Comparison of ENCODE assay signal across 1 cellular context in genomic region chr2:225120175-225120574, GRCh38.
TF ChIP-seq lines count a peak whose summit lies in the region.

No MANE protein-coding gene starts in this region.

TF ChIP-seq in GM23338, 12 proteins besides CTCF, POLR2A, EP300 and RAD21 (continued from another document):
- TF ChIP-seq, protein P1, sequence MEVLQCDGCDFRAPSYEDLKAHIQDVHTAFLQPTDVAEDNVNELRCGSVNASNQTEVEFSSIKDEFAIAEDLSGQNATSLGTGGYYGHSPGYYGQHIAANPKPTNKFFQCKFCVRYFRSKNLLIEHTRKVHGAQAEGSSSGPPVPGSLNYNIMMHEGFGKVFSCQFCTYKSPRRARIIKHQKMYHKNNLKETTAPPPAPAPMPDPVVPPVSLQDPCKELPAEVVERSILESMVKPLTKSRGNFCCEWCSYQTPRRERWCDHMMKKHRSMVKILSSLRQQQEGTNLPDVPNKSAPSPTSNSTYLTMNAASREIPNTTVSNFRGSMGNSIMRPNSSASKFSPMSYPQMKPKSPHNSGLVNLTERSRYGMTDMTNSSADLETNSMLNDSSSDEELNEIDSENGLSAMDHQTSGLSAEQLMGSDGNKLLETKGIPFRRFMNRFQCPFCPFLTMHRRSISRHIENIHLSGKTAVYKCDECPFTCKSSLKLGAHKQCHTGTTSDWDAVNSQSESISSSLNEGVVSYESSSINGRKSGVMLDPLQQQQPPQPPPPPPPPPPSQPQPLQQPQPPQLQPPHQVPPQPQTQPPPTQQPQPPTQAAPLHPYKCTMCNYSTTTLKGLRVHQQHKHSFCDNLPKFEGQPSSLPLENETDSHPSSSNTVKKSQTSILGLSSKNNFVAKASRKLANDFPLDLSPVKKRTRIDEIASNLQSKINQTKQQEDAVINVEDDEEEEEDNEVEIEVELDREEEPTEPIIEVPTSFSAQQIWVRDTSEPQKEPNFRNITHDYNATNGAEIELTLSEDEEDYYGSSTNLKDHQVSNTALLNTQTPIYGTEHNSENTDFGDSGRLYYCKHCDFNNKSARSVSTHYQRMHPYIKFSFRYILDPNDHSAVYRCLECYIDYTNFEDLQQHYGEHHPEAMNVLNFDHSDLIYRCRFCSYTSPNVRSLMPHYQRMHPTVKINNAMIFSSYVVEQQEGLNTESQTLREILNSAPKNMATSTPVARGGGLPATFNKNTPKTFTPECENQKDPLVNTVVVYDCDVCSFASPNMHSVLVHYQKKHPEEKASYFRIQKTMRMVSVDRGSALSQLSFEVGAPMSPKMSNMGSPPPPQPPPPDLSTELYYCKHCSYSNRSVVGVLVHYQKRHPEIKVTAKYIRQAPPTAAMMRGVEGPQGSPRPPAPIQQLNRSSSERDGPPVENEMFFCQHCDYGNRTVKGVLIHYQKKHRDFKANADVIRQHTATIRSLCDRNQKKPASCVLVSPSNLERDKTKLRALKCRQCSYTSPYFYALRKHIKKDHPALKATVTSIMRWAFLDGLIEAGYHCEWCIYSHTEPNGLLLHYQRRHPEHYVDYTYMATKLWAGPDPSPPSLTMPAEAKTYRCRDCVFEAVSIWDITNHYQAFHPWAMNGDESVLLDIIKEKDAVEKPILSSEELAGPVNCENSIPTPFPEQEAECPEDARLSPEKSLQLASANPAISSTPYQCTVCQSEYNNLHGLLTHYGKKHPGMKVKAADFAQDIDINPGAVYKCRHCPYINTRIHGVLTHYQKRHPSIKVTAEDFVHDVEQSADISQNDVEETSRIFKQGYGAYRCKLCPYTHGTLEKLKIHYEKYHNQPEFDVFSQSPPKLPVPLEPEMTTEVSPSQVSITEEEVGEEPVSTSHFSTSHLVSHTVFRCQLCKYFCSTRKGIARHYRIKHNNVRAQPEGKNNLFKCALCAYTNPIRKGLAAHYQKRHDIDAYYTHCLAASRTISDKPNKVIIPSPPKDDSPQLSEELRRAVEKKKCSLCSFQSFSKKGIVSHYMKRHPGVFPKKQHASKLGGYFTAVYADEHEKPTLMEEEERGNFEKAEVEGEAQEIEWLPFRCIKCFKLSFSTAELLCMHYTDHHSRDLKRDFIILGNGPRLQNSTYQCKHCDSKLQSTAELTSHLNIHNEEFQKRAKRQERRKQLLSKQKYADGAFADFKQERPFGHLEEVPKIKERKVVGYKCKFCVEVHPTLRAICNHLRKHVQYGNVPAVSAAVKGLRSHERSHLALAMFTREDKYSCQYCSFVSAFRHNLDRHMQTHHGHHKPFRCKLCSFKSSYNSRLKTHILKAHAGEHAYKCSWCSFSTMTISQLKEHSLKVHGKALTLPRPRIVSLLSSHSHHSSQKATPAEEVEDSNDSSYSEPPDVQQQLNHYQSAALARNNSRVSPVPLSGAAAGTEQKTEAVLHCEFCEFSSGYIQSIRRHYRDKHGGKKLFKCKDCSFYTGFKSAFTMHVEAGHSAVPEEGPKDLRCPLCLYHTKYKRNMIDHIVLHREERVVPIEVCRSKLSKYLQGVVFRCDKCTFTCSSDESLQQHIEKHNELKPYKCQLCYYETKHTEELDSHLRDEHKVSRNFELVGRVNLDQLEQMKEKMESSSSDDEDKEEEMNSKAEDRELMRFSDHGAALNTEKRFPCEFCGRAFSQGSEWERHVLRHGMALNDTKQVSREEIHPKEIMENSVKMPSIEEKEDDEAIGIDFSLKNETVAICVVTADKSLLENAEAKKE (CRISPR knock-in tag; IDR thresholded peaks at IDR 0.05), result no peak
- TF ChIP-seq STAT1 (IDR thresholded peaks at IDR 0.05; ENCODE audit: unreplicated experiment) (no peak), NANOG (IDR thresholded peaks at IDR 0.05; ENCODE audit: borderline replicate concordance) (no peak), EZH2 (IDR thresholded peaks at IDR 0.05; ENCODE audit: low read depth, unreplicated experiment) (no peak), ZNF331 (CRISPR knock-in tag; IDR thresholded peaks at IDR 0.05; ENCODE audit: low read depth) (no peak), CREB1 (CRISPR knock-in tag; IDR thresholded peaks at IDR 0.05; ENCODE audit: low read depth) (no peak)
